In the genomic region with DNA sequence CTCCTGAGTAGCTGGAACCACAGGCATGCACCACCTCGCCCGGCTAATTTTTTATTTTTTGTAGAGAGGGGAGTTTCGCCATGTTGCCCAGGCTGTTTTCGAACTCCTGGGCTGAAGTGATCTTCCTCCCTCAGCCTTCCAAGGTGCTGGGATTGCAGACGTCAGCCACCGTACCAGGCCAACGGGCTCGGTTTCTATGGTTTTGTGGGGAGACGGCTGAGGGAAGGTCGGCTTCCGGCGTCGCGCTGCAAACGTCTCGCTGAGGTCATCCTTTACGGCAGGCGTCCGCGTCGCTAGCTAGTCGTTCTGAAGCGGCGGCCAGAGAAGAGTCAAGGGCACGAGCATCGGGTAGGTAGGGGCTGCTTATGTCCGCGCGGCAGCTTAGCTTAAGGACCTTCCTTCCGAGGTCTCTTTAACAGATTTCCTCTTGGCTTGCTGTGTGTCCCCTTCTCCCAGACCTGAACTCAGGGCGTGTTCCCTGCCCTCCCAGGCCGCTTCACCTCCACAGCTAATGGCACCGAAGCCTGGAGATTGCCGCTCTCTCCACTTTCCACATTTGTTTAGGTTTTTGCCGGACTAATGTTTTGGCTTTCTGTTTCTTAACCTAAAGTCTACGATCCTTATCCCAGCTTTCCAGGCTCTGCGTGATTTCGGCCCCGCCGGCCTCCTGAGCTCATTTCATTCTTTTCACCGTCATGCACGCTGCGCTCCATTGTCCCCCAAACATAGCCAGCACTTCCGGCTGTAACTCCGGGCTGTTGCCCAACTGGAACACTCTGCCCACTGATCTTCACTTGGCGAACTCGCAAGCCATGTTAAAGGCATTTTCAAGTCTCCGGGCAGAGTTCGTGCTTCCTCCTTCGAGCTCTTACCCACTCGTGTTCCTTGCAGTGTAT, we compare ENCODE assay signal across 8 cellular contexts.
DNase-seq lines count a peak whose midpoint lies in the region; ATAC-seq and TF ChIP-seq lines count a peak whose summit lies in the region.

A gene (plus strand): TSS at position 300 of the 896 bp plus-strand sequence. CDS start 2,375 bp downstream, outside the sequence.

- peak; percentile 82 for ATAC-seq in HG03432 (IDR thresholded peaks at IDR 0.05; ENCODE audit: unreplicated experiment)

- H3K4me3 ChIP-seq in AG10803 (ENCODE audit: low read length): peak within 1 kb of the TSS; percentile 100
- peak within 1 kb of the TSS; percentile 84 for H3K4me3 ChIP-seq in choroid plexus epithelial cell (ENCODE audit: low read depth, low read length)

- TF ChIP-seq POLR2A in GM19099 (IDR thresholded peaks at IDR 0.05; ENCODE audit: extremely low read depth, insufficient read length, low read depth): peak; percentile 88

- TF ChIP-seq CTCF in AG10803 (conservative IDR thresholded peaks at IDR 0.05; ENCODE audit: low read length): no peak
- TF ChIP-seq CTCF in choroid plexus epithelial cell (conservative IDR thresholded peaks at IDR 0.05; ENCODE audit: low read depth, low read length): no peak

- peak; percentile 94 for DNase-seq in AG10803 (ENCODE audit: low read depth)
- peak; percentile 100 for DNase-seq in NCI-H510A treated with DMSO at 0.1 percent for 48 hours (lab: John Stamatoyannopoulos, UW)
- DNase-seq in activated CD4-positive, alpha-beta T cell treated with anti-CD3 and anti-CD28 coated beads for 4 hours: peak; percentile 73 to 74
- DNase-seq in choroid plexus epithelial cell (ENCODE audit: low read depth): peak; percentile 96
- peak; percentile 95 for DNase-seq in kidney tubule cell (ENCODE audit: low spot score)
- peak; percentile 23 to 49 for DNase-seq in stimulated activated CD4-positive, alpha-beta T cell treated with anti-CD3 and anti-CD28 coated beads, Interleukin-1b, Interleukin-23, amount 100 ng/mL, for 1 hour (ENCODE audit: low read depth in 2 of 2)

Comparison
In these comparisons a context has a peak if more than half of its experiments do, and no peak if none do; other contexts are left out.
1. Peak in every context shown above with its lines: DNase-seq, ATAC-seq and H3K4me3 ChIP-seq.
2. DNase-seq: peak in every context shown above with its lines; median percentile 100 in NCI-H510A treated with DMSO at 0.1 percent for 48 hours; 96 in choroid plexus epithelial cell; 95 in kidney tubule cell; 94 in AG10803; 74 in activated CD4-positive, alpha-beta T cell treated with anti-CD3 and anti-CD28 coated beads for 4 hours; 36 in stimulated activated CD4-positive, alpha-beta T cell treated with anti-CD3 and anti-CD28 coated beads, Interleukin-1b, Interleukin-23, amount 100 ng/mL, for 1 hour.